Comparison of ENCODE assay signal across 1 cellular context in the genomic region with DNA sequence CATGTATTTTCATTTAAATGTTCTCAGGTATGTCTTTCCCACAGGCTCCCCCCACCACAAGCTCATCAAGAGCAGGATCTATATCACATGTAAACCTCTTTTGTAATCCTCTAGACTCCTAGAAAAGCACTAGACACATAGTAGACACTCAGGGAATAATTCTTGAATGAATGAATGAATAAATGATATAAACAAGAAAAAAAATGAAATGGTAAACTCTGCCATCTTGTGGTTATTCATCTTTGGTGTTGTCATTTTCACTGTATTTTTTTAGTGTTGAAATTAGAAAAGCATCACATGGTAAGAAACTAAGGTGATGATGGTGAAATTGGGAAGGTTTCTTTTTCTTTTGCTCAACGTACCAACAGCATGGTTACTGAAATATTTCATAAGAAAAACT.
TF ChIP-seq lines count a peak whose summit lies in the region.

No MANE protein-coding gene starts in this region.

TF ChIP-seq in liver, 16 proteins besides CTCF, POLR2A, EP300 and RAD21 (continued from another document):
- TF ChIP-seq, protein P1, sequence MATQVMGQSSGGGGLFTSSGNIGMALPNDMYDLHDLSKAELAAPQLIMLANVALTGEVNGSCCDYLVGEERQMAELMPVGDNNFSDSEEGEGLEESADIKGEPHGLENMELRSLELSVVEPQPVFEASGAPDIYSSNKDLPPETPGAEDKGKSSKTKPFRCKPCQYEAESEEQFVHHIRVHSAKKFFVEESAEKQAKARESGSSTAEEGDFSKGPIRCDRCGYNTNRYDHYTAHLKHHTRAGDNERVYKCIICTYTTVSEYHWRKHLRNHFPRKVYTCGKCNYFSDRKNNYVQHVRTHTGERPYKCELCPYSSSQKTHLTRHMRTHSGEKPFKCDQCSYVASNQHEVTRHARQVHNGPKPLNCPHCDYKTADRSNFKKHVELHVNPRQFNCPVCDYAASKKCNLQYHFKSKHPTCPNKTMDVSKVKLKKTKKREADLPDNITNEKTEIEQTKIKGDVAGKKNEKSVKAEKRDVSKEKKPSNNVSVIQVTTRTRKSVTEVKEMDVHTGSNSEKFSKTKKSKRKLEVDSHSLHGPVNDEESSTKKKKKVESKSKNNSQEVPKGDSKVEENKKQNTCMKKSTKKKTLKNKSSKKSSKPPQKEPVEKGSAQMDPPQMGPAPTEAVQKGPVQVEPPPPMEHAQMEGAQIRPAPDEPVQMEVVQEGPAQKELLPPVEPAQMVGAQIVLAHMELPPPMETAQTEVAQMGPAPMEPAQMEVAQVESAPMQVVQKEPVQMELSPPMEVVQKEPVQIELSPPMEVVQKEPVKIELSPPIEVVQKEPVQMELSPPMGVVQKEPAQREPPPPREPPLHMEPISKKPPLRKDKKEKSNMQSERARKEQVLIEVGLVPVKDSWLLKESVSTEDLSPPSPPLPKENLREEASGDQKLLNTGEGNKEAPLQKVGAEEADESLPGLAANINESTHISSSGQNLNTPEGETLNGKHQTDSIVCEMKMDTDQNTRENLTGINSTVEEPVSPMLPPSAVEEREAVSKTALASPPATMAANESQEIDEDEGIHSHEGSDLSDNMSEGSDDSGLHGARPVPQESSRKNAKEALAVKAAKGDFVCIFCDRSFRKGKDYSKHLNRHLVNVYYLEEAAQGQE (IDR thresholded peaks at IDR 0.05): no peak
- TF ChIP-seq RXRA (IDR thresholded peaks at IDR 0.05): no peak
- TF ChIP-seq HNF4G (IDR thresholded peaks at IDR 0.05): no peak
- no peak for TF ChIP-seq HNF4A (conservative IDR thresholded peaks at IDR 0.05)
